ENCODE assay signal across 1 cellular context in the genomic region with DNA sequence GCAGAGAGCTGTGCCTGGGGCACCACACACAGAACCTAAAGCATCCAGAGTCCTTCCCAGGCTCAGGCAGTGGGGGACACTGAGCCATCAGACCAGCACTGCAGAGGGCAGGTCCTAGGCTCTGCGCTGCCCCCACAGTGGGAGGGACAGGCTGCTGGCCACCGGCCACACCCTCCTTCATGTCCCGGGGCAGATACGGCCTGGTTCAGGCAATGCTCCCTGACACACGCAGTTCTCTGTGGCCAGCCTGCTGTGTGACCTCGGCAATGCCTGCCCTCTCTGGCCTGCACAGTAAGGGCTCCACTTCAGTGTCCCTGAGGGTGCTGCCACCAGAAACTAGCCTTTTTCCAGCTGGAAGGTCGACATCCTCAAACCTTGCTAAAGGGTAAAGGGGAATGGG.
TF ChIP-seq lines count a peak whose summit lies in the region.

No MANE protein-coding gene starts in this region.

TF ChIP-seq in HepG2, 621 proteins besides CTCF, POLR2A, EP300 and RAD21 (continued from another document):
- TF ChIP-seq ZNF687 (CRISPR knock-in tag; IDR thresholded peaks at IDR 0.05) (0 out of 2 replicates have a peak, but pooled peaks have one; percentile 9), PAWR (CRISPR knock-in tag; IDR thresholded peaks at IDR 0.05; ENCODE audit: borderline replicate concordance) (no peak), ZNF768 (CRISPR knock-in tag; IDR thresholded peaks at IDR 0.05) (peak; percentile 99), ZNF224 (CRISPR knock-in tag; IDR thresholded peaks at IDR 0.05) (no peak), SP4 (CRISPR knock-in tag; IDR thresholded peaks at IDR 0.05) (no peak), ZMYM3 (CRISPR knock-in tag; IDR thresholded peaks at IDR 0.05) (0 out of 2 replicates have a peak, but pooled peaks have one; percentile 21), XRCC5 (optimal IDR thresholded peaks at IDR 0.05; ENCODE audit: low read length) (no peak), REL (CRISPR knock-in tag; conservative IDR thresholded peaks at IDR 0.05) (no peak), ZBTB38 (CRISPR knock-in tag; IDR thresholded peaks at IDR 0.05) (no peak), NFKB2 (CRISPR knock-in tag; IDR thresholded peaks at IDR 0.05; ENCODE audit: borderline replicate concordance) (no peak), ISL2 (CRISPR knock-in tag; IDR thresholded peaks at IDR 0.05) (no peak)
- TF ChIP-seq, protein P1, sequence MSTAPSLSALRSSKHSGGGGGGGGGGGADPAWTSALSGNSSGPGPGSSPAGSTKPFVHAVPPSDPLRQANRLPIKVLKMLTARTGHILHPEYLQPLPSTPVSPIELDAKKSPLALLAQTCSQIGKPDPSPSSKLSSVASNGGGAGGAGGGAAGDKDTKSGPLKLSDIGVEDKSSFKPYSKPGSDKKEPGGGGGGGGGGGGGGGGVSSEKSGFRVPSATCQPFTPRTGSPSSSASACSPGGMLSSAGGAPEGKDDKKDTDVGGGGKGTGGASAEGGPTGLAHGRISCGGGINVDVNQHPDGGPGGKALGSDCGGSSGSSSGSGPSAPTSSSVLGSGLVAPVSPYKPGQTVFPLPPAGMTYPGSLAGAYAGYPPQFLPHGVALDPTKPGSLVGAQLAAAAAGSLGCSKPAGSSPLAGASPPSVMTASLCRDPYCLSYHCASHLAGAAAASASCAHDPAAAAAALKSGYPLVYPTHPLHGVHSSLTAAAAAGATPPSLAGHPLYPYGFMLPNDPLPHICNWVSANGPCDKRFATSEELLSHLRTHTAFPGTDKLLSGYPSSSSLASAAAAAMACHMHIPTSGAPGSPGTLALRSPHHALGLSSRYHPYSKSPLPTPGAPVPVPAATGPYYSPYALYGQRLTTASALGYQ (CRISPR knock-in tag; IDR thresholded peaks at IDR 0.05) = no peak
